Comparison of ENCODE assay signal across 1 cellular context in the genomic region with DNA sequence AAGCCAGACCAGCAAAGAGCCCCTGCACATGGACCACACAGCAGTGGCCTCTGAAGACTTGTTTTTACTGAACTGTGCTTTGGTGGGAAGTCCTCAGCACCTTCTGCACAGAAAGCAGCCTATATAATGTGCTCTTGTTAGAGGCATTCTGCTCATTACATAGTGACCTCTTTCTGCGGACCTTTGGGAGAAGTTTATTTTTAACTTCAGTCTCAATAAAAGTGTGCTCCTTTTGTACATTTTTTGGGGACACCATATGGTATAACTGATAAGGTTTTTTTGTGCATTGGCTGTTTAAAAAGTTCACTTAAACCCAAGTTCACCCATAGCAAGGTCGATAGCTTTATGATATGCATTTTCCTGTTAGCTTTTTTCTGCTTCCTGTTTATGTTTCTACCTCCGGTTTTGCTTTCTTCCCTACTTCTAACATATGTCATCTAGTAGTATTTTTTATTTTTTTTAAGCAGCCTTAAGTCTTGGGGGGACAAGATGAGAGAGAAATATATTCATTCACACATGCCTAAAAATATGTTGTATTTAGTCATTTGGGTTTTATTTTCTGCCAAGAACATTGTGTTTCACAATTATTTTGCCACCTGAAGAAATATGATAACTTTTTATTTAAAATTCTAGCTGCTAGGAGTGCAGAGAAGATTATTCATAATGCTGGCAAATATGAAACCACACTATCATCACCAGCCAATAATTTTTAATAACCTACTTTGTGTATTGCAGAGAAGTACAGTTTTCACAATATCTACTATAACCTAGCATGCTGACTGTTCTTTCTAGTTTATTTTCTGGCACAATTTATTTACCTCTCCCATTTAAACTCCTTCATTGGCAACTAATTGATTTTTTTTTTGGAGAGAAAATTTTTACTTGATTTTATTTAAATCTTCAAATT.
TF ChIP-seq lines count a peak whose summit lies in the region.

No MANE protein-coding gene starts in this region.

TF ChIP-seq in K562, 482 proteins besides CTCF, POLR2A, EP300 and RAD21 (continued from another document and continues in another):
- TF ChIP-seq, protein P1, sequence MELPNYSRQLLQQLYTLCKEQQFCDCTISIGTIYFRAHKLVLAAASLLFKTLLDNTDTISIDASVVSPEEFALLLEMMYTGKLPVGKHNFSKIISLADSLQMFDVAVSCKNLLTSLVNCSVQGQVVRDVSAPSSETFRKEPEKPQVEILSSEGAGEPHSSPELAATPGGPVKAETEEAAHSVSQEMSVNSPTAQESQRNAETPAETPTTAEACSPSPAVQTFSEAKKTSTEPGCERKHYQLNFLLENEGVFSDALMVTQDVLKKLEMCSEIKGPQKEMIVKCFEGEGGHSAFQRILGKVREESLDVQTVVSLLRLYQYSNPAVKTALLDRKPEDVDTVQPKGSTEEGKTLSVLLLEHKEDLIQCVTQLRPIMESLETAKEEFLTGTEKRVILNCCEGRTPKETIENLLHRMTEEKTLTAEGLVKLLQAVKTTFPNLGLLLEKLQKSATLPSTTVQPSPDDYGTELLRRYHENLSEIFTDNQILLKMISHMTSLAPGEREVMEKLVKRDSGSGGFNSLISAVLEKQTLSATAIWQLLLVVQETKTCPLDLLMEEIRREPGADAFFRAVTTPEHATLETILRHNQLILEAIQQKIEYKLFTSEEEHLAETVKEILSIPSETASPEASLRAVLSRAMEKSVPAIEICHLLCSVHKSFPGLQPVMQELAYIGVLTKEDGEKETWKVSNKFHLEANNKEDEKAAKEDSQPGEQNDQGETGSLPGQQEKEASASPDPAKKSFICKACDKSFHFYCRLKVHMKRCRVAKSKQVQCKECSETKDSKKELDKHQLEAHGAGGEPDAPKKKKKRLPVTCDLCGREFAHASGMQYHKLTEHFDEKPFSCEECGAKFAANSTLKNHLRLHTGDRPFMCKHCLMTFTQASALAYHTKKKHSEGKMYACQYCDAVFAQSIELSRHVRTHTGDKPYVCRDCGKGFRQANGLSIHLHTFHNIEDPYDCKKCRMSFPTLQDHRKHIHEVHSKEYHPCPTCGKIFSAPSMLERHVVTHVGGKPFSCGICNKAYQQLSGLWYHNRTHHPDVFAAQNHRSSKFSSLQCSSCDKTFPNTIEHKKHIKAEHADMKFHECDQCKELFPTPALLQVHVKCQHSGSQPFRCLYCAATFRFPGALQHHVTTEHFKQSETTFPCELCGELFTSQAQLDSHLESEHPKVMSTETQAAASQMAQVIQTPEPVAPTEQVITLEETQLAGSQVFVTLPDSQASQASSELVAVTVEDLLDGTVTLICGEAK (IDR thresholded peaks at IDR 0.05) = peak; percentile 71
- TF ChIP-seq, protein P1 (CRISPR knock-in tag; IDR thresholded peaks at IDR 0.05) = no peak
- TF ChIP-seq, protein P2, sequence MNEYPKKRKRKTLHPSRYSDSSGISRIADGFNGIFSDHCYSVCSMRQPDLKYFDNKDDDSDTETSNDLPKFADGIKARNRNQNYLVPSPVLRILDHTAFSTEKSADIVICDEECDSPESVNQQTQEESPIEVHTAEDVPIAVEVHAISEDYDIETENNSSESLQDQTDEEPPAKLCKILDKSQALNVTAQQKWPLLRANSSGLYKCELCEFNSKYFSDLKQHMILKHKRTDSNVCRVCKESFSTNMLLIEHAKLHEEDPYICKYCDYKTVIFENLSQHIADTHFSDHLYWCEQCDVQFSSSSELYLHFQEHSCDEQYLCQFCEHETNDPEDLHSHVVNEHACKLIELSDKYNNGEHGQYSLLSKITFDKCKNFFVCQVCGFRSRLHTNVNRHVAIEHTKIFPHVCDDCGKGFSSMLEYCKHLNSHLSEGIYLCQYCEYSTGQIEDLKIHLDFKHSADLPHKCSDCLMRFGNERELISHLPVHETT (CRISPR knock-in tag; conservative IDR thresholded peaks at IDR 0.05 in 1 of 2, IDR thresholded peaks at IDR 0.05 in 1 of 2) = 0 out of 4 replicates have a peak, but pooled peaks of 1 of the 2 experiments have one; percentile 51
- TF ChIP-seq, protein P3, sequence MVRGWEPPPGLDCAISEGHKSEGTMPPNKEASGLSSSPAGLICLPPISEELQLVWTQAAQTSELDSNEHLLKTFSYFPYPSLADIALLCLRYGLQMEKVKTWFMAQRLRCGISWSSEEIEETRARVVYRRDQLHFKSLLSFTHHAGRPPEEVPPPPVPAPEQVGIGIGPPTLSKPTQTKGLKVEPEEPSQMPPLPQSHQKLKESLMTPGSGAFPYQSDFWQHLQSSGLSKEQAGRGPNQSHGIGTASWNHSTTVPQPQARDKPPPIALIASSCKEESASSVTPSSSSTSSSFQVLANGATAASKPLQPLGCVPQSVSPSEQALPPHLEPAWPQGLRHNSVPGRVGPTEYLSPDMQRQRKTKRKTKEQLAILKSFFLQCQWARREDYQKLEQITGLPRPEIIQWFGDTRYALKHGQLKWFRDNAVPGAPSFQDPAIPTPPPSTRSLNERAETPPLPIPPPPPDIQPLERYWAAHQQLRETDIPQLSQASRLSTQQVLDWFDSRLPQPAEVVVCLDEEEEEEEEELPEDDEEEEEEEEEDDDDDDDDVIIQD (CRISPR knock-in tag; IDR thresholded peaks at IDR 0.05) = no peak
- TF ChIP-seq ZNF444 (CRISPR knock-in tag; IDR thresholded peaks at IDR 0.05) = no peak
- TF ChIP-seq, protein P4, sequence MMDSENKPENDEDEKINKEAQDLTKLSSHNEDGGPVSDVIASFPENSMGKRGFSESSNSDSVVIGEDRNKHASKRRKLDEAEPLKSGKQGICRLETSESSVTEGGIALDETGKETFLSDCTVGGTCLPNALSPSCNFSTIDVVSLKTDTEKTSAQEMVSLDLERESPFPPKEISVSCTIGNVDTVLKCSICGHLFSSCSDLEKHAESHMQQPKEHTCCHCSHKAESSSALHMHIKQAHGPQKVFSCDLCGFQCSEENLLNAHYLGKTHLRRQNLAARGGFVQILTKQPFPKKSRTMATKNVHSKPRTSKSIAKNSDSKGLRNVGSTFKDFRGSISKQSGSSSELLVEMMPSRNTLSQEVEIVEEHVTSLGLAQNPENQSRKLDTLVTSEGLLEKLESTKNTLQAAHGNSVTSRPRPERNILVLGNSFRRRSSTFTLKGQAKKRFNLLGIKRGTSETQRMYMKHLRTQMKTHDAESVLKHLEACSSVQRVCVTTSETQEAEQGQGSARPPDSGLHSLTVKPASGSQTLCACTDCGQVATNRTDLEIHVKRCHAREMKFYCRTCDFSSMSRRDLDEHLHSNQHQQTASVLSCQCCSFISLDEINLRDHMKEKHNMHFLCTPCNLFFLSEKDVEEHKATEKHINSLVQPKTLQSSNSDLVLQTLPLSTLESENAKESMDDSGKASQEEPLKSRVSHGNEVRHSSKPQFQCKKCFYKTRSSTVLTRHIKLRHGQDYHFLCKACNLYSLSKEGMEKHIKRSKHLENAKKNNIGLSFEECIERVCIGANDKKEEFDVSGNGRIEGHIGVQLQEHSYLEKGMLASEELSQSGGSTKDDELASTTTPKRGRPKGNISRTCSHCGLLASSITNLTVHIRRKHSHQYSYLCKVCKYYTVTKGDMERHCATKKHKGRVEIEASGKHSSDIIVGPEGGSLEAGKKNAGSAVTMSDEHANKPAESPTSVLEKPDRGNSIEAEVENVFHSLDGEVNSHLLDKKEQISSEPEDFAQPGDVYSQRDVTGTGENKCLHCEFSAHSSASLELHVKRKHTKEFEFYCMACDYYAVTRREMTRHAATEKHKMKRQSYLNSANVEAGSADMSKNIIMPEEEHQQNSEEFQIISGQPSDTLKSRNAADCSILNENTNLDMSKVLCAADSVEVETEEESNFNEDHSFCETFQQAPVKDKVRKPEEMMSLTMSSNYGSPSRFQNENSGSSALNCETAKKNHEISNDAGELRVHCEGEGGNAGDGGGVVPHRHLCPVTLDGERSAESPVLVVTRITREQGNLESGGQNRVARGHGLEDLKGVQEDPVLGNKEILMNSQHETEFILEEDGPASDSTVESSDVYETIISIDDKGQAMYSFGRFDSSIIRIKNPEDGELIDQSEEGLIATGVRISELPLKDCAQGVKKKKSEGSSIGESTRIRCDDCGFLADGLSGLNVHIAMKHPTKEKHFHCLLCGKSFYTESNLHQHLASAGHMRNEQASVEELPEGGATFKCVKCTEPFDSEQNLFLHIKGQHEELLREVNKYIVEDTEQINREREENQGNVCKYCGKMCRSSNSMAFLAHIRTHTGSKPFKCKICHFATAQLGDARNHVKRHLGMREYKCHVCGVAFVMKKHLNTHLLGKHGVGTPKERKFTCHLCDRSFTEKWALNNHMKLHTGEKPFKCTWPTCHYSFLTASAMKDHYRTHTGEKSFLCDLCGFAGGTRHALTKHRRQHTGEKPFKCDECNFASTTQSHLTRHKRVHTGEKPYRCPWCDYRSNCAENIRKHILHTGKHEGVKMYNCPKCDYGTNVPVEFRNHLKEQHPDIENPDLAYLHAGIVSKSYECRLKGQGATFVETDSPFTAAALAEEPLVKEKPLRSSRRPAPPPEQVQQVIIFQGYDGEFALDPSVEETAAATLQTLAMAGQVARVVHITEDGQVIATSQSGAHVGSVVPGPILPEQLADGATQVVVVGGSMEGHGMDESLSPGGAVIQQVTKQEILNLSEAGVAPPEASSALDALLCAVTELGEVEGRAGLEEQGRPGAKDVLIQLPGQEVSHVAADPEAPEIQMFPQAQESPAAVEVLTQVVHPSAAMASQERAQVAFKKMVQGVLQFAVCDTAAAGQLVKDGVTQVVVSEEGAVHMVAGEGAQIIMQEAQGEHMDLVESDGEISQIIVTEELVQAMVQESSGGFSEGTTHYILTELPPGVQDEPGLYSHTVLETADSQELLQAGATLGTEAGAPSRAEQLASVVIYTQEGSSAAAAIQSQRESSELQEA (IDR thresholded peaks at IDR 0.05; ENCODE audit: low read depth) = no peak
- TF ChIP-seq, protein P5, sequence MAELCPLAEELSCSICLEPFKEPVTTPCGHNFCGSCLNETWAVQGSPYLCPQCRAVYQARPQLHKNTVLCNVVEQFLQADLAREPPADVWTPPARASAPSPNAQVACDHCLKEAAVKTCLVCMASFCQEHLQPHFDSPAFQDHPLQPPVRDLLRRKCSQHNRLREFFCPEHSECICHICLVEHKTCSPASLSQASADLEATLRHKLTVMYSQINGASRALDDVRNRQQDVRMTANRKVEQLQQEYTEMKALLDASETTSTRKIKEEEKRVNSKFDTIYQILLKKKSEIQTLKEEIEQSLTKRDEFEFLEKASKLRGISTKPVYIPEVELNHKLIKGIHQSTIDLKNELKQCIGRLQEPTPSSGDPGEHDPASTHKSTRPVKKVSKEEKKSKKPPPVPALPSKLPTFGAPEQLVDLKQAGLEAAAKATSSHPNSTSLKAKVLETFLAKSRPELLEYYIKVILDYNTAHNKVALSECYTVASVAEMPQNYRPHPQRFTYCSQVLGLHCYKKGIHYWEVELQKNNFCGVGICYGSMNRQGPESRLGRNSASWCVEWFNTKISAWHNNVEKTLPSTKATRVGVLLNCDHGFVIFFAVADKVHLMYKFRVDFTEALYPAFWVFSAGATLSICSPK (IDR thresholded peaks at IDR 0.05; ENCODE audit: borderline replicate concordance) = 0 out of 2 replicates have a peak, but pooled peaks have one; percentile 43
- no peak for TF ChIP-seq SRSF9 (IDR thresholded peaks at IDR 0.05; ENCODE audit: borderline replicate concordance, low read depth, low read length)
- TF ChIP-seq, protein P6, sequence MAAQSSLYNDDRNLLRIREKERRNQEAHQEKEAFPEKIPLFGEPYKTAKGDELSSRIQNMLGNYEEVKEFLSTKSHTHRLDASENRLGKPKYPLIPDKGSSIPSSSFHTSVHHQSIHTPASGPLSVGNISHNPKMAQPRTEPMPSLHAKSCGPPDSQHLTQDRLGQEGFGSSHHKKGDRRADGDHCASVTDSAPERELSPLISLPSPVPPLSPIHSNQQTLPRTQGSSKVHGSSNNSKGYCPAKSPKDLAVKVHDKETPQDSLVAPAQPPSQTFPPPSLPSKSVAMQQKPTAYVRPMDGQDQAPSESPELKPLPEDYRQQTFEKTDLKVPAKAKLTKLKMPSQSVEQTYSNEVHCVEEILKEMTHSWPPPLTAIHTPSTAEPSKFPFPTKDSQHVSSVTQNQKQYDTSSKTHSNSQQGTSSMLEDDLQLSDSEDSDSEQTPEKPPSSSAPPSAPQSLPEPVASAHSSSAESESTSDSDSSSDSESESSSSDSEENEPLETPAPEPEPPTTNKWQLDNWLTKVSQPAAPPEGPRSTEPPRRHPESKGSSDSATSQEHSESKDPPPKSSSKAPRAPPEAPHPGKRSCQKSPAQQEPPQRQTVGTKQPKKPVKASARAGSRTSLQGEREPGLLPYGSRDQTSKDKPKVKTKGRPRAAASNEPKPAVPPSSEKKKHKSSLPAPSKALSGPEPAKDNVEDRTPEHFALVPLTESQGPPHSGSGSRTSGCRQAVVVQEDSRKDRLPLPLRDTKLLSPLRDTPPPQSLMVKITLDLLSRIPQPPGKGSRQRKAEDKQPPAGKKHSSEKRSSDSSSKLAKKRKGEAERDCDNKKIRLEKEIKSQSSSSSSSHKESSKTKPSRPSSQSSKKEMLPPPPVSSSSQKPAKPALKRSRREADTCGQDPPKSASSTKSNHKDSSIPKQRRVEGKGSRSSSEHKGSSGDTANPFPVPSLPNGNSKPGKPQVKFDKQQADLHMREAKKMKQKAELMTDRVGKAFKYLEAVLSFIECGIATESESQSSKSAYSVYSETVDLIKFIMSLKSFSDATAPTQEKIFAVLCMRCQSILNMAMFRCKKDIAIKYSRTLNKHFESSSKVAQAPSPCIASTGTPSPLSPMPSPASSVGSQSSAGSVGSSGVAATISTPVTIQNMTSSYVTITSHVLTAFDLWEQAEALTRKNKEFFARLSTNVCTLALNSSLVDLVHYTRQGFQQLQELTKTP (IDR thresholded peaks at IDR 0.05; ENCODE audit: low read depth in 1 of 2, partially characterized antibody in 2 of 2) = peak in 1 of 2 experiments; percentile 67
- TF ChIP-seq ZNF431 (CRISPR knock-in tag; IDR thresholded peaks at IDR 0.05) = no peak
- no peak for TF ChIP-seq JUN (IDR thresholded peaks at IDR 0.05; ENCODE audit: borderline replicate concordance, low read depth, low read length)
- TF ChIP-seq JUN (CRISPR knock-in tag; IDR thresholded peaks at IDR 0.05; ENCODE audit: borderline replicate concordance) = no peak
- TF ChIP-seq ZSCAN29 (IDR thresholded peaks at IDR 0.05) = no peak
